In the genomic region with DNA sequence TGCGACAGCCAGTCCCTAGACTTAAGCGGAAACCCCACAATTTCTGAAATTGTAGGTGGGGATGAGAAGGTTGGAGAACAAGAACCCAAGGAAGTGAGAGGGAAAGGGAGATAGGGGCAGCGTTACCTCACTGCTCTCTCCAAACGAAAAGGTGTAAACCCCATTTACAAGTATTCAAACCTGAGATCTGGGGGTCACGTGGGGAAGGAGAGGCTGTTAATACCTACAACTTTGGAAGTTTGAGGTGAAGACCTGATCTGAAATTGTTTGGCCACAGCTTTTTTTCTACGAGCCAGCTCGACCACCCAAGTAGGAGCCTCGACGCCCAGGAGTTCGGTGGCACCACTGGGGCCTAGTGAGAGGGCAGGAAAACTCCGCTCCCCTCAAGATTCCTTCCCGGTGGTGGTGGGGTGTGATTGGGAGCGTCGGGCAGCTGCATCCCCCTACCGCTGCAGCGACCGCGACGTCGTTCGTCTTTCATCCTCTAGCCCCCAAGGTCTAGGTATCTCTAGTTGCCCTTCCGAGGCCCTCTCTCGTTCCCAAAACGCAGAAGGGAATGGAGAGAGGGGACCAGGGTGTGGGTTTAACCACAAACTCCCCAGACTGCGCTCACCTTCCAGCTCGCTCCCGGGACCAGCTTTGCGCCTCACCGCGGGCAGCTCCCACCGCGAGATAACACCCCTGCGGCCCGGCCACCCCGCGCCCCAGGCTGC, we compare ENCODE assay signal across 9 cellular contexts. TPM values are rescaled to one million over a fixed set of nuclear protein-coding genes. Genes with fewer than 3 reads are reported as not detected.
DNase-seq lines count a peak whose midpoint lies in the region; ATAC-seq, FAIRE-seq and TF ChIP-seq lines count a peak whose summit lies in the region.
"Had no signal": no experiment of that assay in that cellular context is flagged by ENCODE, and none has a peak within 500 bp of the region (broad histone marks: within the 10 kb centered on the region; RNA-seq: fewer than 3 reads in every experiment).

No MANE protein-coding gene starts in this region.

- TF ChIP-seq CTCF in testis (IDR thresholded peaks at IDR 0.05): no peak

- FAIRE-seq in GM12892 (lab: Jason Lieb, UNC): no peak

- intact Hi-C loops in testis (cut with DNase I; ENCODE audit: low total_unique reads): no loop called here

- H3K36me3 ChIP-seq in testis (ENCODE audit: low read depth, missing control alignments): no peaks in the 10 kb centered on the region

- 8 to 13% methylated on average over 32 to 36 of the region's 36 CpGs for WGBS in testis, 2 donors

- no peaks in the 10 kb centered on the region for H3K9me3 ChIP-seq in testis

- peaks cover 9% of the 10 kb centered on the region for H3K4me1 Mint-ChIP-seq in T-helper 1 cell treated with Interleukin-12 subunit alpha and Interleukin-12 subunit beta and Interleukin-4 antibody, amounts not matched to agents 30 μg/mL and 1 μg/mL, for 36 hours (ENCODE audit: low read depth)
- peaks cover 5% of the 10 kb centered on the region for H3K4me1 Mint-ChIP-seq in activated naive CD8-positive, alpha-beta T cell treated with anti-CD3 and anti-CD28 coated beads, Interleukin-2, amount 10 ng/mL, durations not matched to agents 7 days and 5 days
- peaks cover 0 to 7% of the 10 kb centered on the region in 2 donors for H3K4me1 Mint-ChIP-seq in immature natural killer cell

- no peak for TF ChIP-seq POLR2A in testis (IDR thresholded peaks at IDR 0.05)
- TF ChIP-seq POLR2A in GM12892 (IDR thresholded peaks at IDR 0.05; ENCODE audit: low read depth, low read length): no peak

- ATAC-seq in activated naive CD8-positive, alpha-beta T cell treated with anti-CD3 and anti-CD28 coated beads, Interleukin-2, amount 10 ng/mL, durations not matched to agents 7 days and 5 days (ENCODE audit: low read depth): no peak
- no peak for ATAC-seq in HG02870 (IDR thresholded peaks at IDR 0.05; ENCODE audit: unreplicated experiment)
- no peak for ATAC-seq in GM19397 (IDR thresholded peaks at IDR 0.05; ENCODE audit: unreplicated experiment)

- H3K27me3 ChIP-seq in testis: no peaks in the 10 kb centered on the region

- peaks cover 34% of the 10 kb centered on the region for H3K4me1 ChIP-seq in testis

- POLR2A ChIA-PET in activated naive CD8-positive, alpha-beta T cell treated with anti-CD3 and anti-CD28 coated beads, Interleukin-2, amount 10 ng/mL, durations not matched to agents 7 days and 5 days (lab: Charles Lee): no interaction called here

- no peaks in the 10 kb centered on the region for H3K9me3 Mint-ChIP-seq in T-helper 1 cell treated with Interleukin-12 subunit alpha and Interleukin-12 subunit beta and Interleukin-4 antibody, amounts not matched to agents 30 μg/mL and 1 μg/mL, for 36 hours
- no peaks in the 10 kb centered on the region for H3K9me3 Mint-ChIP-seq in activated naive CD8-positive, alpha-beta T cell treated with anti-CD3 and anti-CD28 coated beads, Interleukin-2, amount 10 ng/mL, durations not matched to agents 7 days and 5 days
- H3K9me3 Mint-ChIP-seq in immature natural killer cell: no peaks in the 10 kb centered on the region

- peak overlapping the region; percentile 85 for H3K4me3 Mint-ChIP-seq in T-helper 1 cell treated with Interleukin-12 subunit alpha and Interleukin-12 subunit beta and Interleukin-4 antibody, amounts not matched to agents 30 μg/mL and 1 μg/mL, for 36 hours
- H3K4me3 Mint-ChIP-seq in activated naive CD8-positive, alpha-beta T cell treated with anti-CD3 and anti-CD28 coated beads, Interleukin-2, amount 10 ng/mL, durations not matched to agents 7 days and 5 days: peak overlapping the region; percentile 86
- H3K4me3 Mint-ChIP-seq in immature natural killer cell: peak overlapping the region in 4 of 5 donors; percentile 4 to 54 (median 20)

- no peak overlapping the region for H3K27ac Mint-ChIP-seq in T-helper 1 cell treated with Interleukin-12 subunit alpha and Interleukin-12 subunit beta and Interleukin-4 antibody, amounts not matched to agents 30 μg/mL and 1 μg/mL, for 36 hours
- H3K27ac Mint-ChIP-seq in activated naive CD8-positive, alpha-beta T cell treated with anti-CD3 and anti-CD28 coated beads, Interleukin-2, amount 10 ng/mL, durations not matched to agents 7 days and 5 days: no peak overlapping the region
- no peak overlapping the region for H3K27ac Mint-ChIP-seq in immature natural killer cell
- H3K27ac Mint-ChIP-seq: B cell had no signal

- peak overlapping the region; percentile 92 to 94 for H3K27ac ChIP-seq in testis

- H3K27me3 Mint-ChIP-seq in T-helper 1 cell treated with Interleukin-12 subunit alpha and Interleukin-12 subunit beta and Interleukin-4 antibody, amounts not matched to agents 30 μg/mL and 1 μg/mL, for 36 hours (ENCODE audit: low read depth): peaks cover 74% of the 10 kb centered on the region
- peaks cover 63% of the 10 kb centered on the region for H3K27me3 Mint-ChIP-seq in activated naive CD8-positive, alpha-beta T cell treated with anti-CD3 and anti-CD28 coated beads, Interleukin-2, amount 10 ng/mL, durations not matched to agents 7 days and 5 days
- peaks cover 3 to 14% (median 8%) of the 10 kb centered on the region in 3 donors for H3K27me3 Mint-ChIP-seq in immature natural killer cell (ENCODE audit: low read depth in 3 of 3)

- DNase-seq in T-helper 1 cell: no peak
- no peak for DNase-seq in activated naive CD8-positive, alpha-beta T cell treated with anti-CD3 and anti-CD28 coated beads, Interleukin-2, amount 10 ng/mL, durations not matched to agents 7 days and 5 days
- no peak for DNase-seq in immature natural killer cell
- DNase-seq in testis: no peak
- DNase-seq in GM12892 (ENCODE audit: insufficient read length): no peak

- H3K36me3 Mint-ChIP-seq in T-helper 1 cell treated with Interleukin-12 subunit alpha and Interleukin-12 subunit beta and Interleukin-4 antibody, amounts not matched to agents 30 μg/mL and 1 μg/mL, for 36 hours (ENCODE audit: low read depth): no peaks in the 10 kb centered on the region
- H3K36me3 Mint-ChIP-seq in activated naive CD8-positive, alpha-beta T cell treated with anti-CD3 and anti-CD28 coated beads, Interleukin-2, amount 10 ng/mL, durations not matched to agents 7 days and 5 days: no peaks in the 10 kb centered on the region
- no peaks in the 10 kb centered on the region for H3K36me3 Mint-ChIP-seq in immature natural killer cell

- H3K4me3 ChIP-seq in testis: peak overlapping the region; percentile 60 to 81

RNA-seq across cellular contexts. Expression of gene PTPN14, which starts 0.9 kb away (rescaled TPM):
- total RNA-seq in activated naive CD8-positive, alpha-beta T cell treated with anti-CD3 and anti-CD28 coated beads, Interleukin-2, amount 10 ng/mL, durations not matched to agents 7 days and 5 days: under 1 TPM; 0.08 to 0.09 TPM
- polyA plus RNA-seq in immature natural killer cell (under 1 TPM in 1 of 3 donors, not detected in 2; 0.04 TPM), testis (ENCODE audit: insufficient read depth, low read depth, low replicate concordance) (14.8 TPM)
- 10 to 100 TPM; 42.2 to 59.2 TPM for total RNA-seq in testis
- 0.59 TPM for polyA plus RNA-seq in GM12892 (2012; ENCODE audit: missing spikeins)
- total RNA-seq: B cell had no signal

RNA-seq across cellular contexts. Expression of gene CENPF, which starts 52.5 kb away (rescaled TPM):
- total RNA-seq in activated naive CD8-positive, alpha-beta T cell treated with anti-CD3 and anti-CD28 coated beads, Interleukin-2, amount 10 ng/mL, durations not matched to agents 7 days and 5 days: 100 to 1,000 TPM; 127 to 137 TPM
- 1 to 10 TPM in 1 of 3 donors, not detected in 2; 3.4 TPM for polyA plus RNA-seq in immature natural killer cell
- total RNA-seq in testis: 10 to 100 TPM; 28.1 to 30.7 TPM
- 7.7 TPM for polyA plus RNA-seq in testis (ENCODE audit: insufficient read depth, low read depth, low replicate concordance)
- polyA plus RNA-seq in GM12892 (2012; ENCODE audit: missing spikeins): 27.2 TPM

Comparison
In these comparisons a context has a peak if more than half of its experiments do, and no peak if none do; other contexts are left out.
1. H3K4me3 Mint-ChIP-seq: peak in every context shown above with its lines; median percentile 86 in activated naive CD8-positive, alpha-beta T cell treated with anti-CD3 and anti-CD28 coated beads, Interleukin-2, amount 10 ng/mL, durations not matched to agents 7 days and 5 days; 85 in T-helper 1 cell treated with Interleukin-12 subunit alpha and Interleukin-12 subunit beta and Interleukin-4 antibody, amounts not matched to agents 30 μg/mL and 1 μg/mL, for 36 hours; 20 in immature natural killer cell.
2. RNA of gene PTPN14, which starts 0.9 kb away (total RNA-seq): 42.2 to 59.2 TPM in testis; 0.08 to 0.09 TPM in activated naive CD8-positive, alpha-beta T cell treated with anti-CD3 and anti-CD28 coated beads, Interleukin-2, amount 10 ng/mL, durations not matched to agents 7 days and 5 days; every median in the first group is over 10 times any median in the second.
3. RNA of gene CENPF, which starts 52.5 kb away (total RNA-seq): 127 to 137 TPM in activated naive CD8-positive, alpha-beta T cell treated with anti-CD3 and anti-CD28 coated beads, Interleukin-2, amount 10 ng/mL, durations not matched to agents 7 days and 5 days; 28.1 to 30.7 TPM in testis; every median in the first group is over 4 times any median in the second.